In genomic region chr5:9173281-9174048, GRCh38 we compare ENCODE assay signal across 21 cellular contexts.
DNase-seq lines count a peak whose midpoint lies in the region; ATAC-seq and TF ChIP-seq lines count a peak whose summit lies in the region.
"Had no signal": no experiment of that assay in that cellular context is flagged by ENCODE, and none has a peak within 500 bp of the region (broad histone marks: within the 10 kb centered on the region; RNA-seq: fewer than 3 reads in every experiment).

No MANE protein-coding gene starts in this region.

- no peaks in the 10 kb centered on the region for H3K36me3 ChIP-seq in PC-3 (ENCODE audit: low read depth, low read length)
- H3K36me3 ChIP-seq: upper lobe of right lung had no signal

- no peaks in the 10 kb centered on the region for H3K36me3 Mint-ChIP-seq in activated naive CD8-positive, alpha-beta T cell treated with anti-CD3 and anti-CD28 coated beads, Interleukin-2, amount 50 U/mL, for 24 hours (ENCODE audit: low read depth)
- H3K36me3 Mint-ChIP-seq in activated naive CD8-positive, alpha-beta T cell treated with anti-CD3 and anti-CD28 coated beads for 36 hours, result no peaks in the 10 kb centered on the region
- H3K36me3 Mint-ChIP-seq: stimulated activated effector memory CD8-positive, alpha-beta T cell treated with anti-CD3 and anti-CD28 coated beads, Interleukin-12 subunit alpha, Interleukin-12 subunit beta, amount 100 ng/mL, for 72 hours had no signal

- H3K4me1 ChIP-seq in PC-3 (ENCODE audit: insufficient read depth, low read length), result no peaks in the 10 kb centered on the region
- H3K4me1 ChIP-seq: upper lobe of right lung had no signal

- H2AFZ ChIP-seq in PC-3 (ENCODE audit: low read length), result no peak overlapping the region
- H2AFZ ChIP-seq: hepatocyte had no signal

- DNase-seq in AG20443 (ENCODE audit: low spot score) (peak; percentile 41), PC-3 (peak; percentile 29), epithelial cell of esophagus (ENCODE audit: low read depth) (peak; percentile 94), myocyte (ENCODE audit: low read depth) (peak; percentile 42), HuH-7 (ENCODE audit: low spot score) (no peak)
- no peak for DNase-seq in activated naive CD8-positive, alpha-beta T cell treated with anti-CD3 and anti-CD28 coated beads, Interleukin-2, amount 50 U/mL, for 24 hours
- no peak for DNase-seq in activated naive CD8-positive, alpha-beta T cell treated with anti-CD3 and anti-CD28 coated beads for 36 hours
- DNase-seq: activated CD4-positive, CD25-positive, alpha-beta regulatory T cell treated with anti-CD3 and anti-CD28 coated beads, Interleukin-2, amount 50 U/mL, for 72 hours; activated CD8-positive, alpha-beta memory T cell treated with anti-CD3 and anti-CD28 coated beads, Interleukin-2, amount 50 U/mL, for 48 hours; activated naive CD4-positive, alpha-beta T cell treated with anti-CD3 and anti-CD28 coated beads for 36 hours; AML-193; NCI-H1092 treated with DMSO at 0.1 percent for 48 hours; SHP77; T-helper 2 cell; upper lobe of right lung had no signal

- CTCF ChIA-PET in PC-3 (lab: Charles Lee), result no interaction called here

- POLR2A ChIA-PET in PC-3 (lab: Charles Lee; ENCODE audit: unreplicated experiment), result interaction anchor here (0.6 kb wide), 1 partner anchor 267 kb away, joined by 3 read pairs; no protein-coding TSS in a partner anchor

- no peaks in the 10 kb centered on the region for H3K9me2 ChIP-seq in PC-3 (replicated peaks; ENCODE audit: low read length)

- H3K79me2 ChIP-seq in PC-3 (ENCODE audit: low read length), result no peaks in the 10 kb centered on the region
- H3K79me2 ChIP-seq: hepatocyte had no signal

- ATAC-seq in PC-3, result no peak
- ATAC-seq in esophagus mucosa, result no peak
- ATAC-seq in activated naive CD8-positive, alpha-beta T cell treated with anti-CD3 and anti-CD28 coated beads, Interleukin-2, amount 50 U/mL, for 24 hours, result no peak
- ATAC-seq: K562; stimulated activated effector memory CD8-positive, alpha-beta T cell treated with anti-CD3 and anti-CD28 coated beads, Interleukin-12 subunit alpha, Interleukin-12 subunit beta, amount 100 ng/mL, for 72 hours; upper lobe of right lung had no signal

- no peak overlapping the region for H3K4me3 Mint-ChIP-seq in activated naive CD8-positive, alpha-beta T cell treated with anti-CD3 and anti-CD28 coated beads, Interleukin-2, amount 50 U/mL, for 24 hours
- H3K4me3 Mint-ChIP-seq in activated naive CD8-positive, alpha-beta T cell treated with anti-CD3 and anti-CD28 coated beads for 36 hours, result no peak overlapping the region
- H3K4me3 Mint-ChIP-seq: activated naive CD4-positive, alpha-beta T cell treated with anti-CD3 and anti-CD28 coated beads for 36 hours; central memory CD8-positive, alpha-beta T cell; stimulated activated effector memory CD8-positive, alpha-beta T cell treated with anti-CD3 and anti-CD28 coated beads, Interleukin-12 subunit alpha, Interleukin-12 subunit beta, amount 100 ng/mL, for 72 hours had no signal

- H3F3A ChIP-seq in PC-3 (ENCODE audit: low read length, unreplicated experiment), result no peaks in the 10 kb centered on the region

- H3K9ac ChIP-seq in PC-3 (ENCODE audit: low read length), result no peak overlapping the region

- intact Hi-C loops in PC-3 (cut with micrococcal nuclease), result no loop called here

- no peaks in the 10 kb centered on the region for H3K27me3 Mint-ChIP-seq in activated naive CD8-positive, alpha-beta T cell treated with anti-CD3 and anti-CD28 coated beads, Interleukin-2, amount 50 U/mL, for 24 hours
- H3K27me3 Mint-ChIP-seq in activated naive CD8-positive, alpha-beta T cell treated with anti-CD3 and anti-CD28 coated beads for 36 hours, result no peaks in the 10 kb centered on the region
- H3K27me3 Mint-ChIP-seq: central memory CD8-positive, alpha-beta T cell had no signal

- H3K4me1 Mint-ChIP-seq in activated naive CD8-positive, alpha-beta T cell treated with anti-CD3 and anti-CD28 coated beads, Interleukin-2, amount 50 U/mL, for 24 hours, result no peaks in the 10 kb centered on the region
- H3K4me1 Mint-ChIP-seq in activated naive CD8-positive, alpha-beta T cell treated with anti-CD3 and anti-CD28 coated beads for 36 hours, result no peaks in the 10 kb centered on the region
- H3K4me1 Mint-ChIP-seq: central memory CD8-positive, alpha-beta T cell; stimulated activated effector memory CD8-positive, alpha-beta T cell treated with anti-CD3 and anti-CD28 coated beads, Interleukin-12 subunit alpha, Interleukin-12 subunit beta, amount 100 ng/mL, for 72 hours had no signal

- no TSS peak for BruUV-seq in PC-3 (replicated peaks; lab: Mats Ljungman, UMichigan)

- no peaks in the 10 kb centered on the region for H3K27me3 ChIP-seq in PC-3 (ENCODE audit: low read length)
- H3K27me3 ChIP-seq: hepatocyte, upper lobe of right lung had no signal

- peaks cover 7% of the 10 kb centered on the region for H3K9me3 Mint-ChIP-seq in activated naive CD8-positive, alpha-beta T cell treated with anti-CD3 and anti-CD28 coated beads, Interleukin-2, amount 50 U/mL, for 24 hours
- H3K9me3 Mint-ChIP-seq in activated naive CD8-positive, alpha-beta T cell treated with anti-CD3 and anti-CD28 coated beads for 36 hours, result peaks cover 2% of the 10 kb centered on the region
- H3K9me3 Mint-ChIP-seq: activated naive CD4-positive, alpha-beta T cell treated with anti-CD3 and anti-CD28 coated beads for 36 hours had no signal

- H3K9me3 ChIP-seq in PC-3 (ENCODE audit: low read length), result no peaks in the 10 kb centered on the region
- H3K9me3 ChIP-seq: upper lobe of right lung had no signal

- TF ChIP-seq CTCF in PC-3 (conservative IDR thresholded peaks at IDR 0.05; ENCODE audit: low read depth, low read length), result no peak
- TF ChIP-seq CTCF in epithelial cell of esophagus (IDR thresholded peaks at IDR 0.05; ENCODE audit: insufficient read depth, low read depth, low read length, missing control alignments), result no peak

- H3K27ac Mint-ChIP-seq in activated naive CD8-positive, alpha-beta T cell treated with anti-CD3 and anti-CD28 coated beads, Interleukin-2, amount 50 U/mL, for 24 hours, result no peak overlapping the region
- no peak overlapping the region for H3K27ac Mint-ChIP-seq in activated naive CD8-positive, alpha-beta T cell treated with anti-CD3 and anti-CD28 coated beads for 36 hours
- H3K27ac Mint-ChIP-seq: activated naive CD4-positive, alpha-beta T cell treated with anti-CD3 and anti-CD28 coated beads for 36 hours; stimulated activated effector memory CD8-positive, alpha-beta T cell treated with anti-CD3 and anti-CD28 coated beads, Interleukin-12 subunit alpha, Interleukin-12 subunit beta, amount 100 ng/mL, for 72 hours had no signal

- H4K20me1 ChIP-seq in PC-3 (ENCODE audit: low read length), result no peaks in the 10 kb centered on the region

- H3K4me3 ChIP-seq in PC-3 (ENCODE audit: low read length) (no peak overlapping the region), epithelial cell of esophagus (ENCODE audit: low read length) (no peak overlapping the region)
- H3K4me3 ChIP-seq: hepatocyte, K562, skin epidermis, upper lobe of right lung had no signal

- H3K4me2 ChIP-seq in PC-3 (ENCODE audit: low read length), result no peak overlapping the region
- H3K4me2 ChIP-seq: hepatocyte had no signal

- H3K27ac ChIP-seq in PC-3 (ENCODE audit: low read length), result no peak overlapping the region
- H3K27ac ChIP-seq: hepatocyte, upper lobe of right lung had no signal

Comparison
In these comparisons a context has a peak if more than half of its experiments do, and no peak if none do; other contexts are left out.
1. DNase-seq: peak in AG20443 (single experiment), PC-3 (single experiment), epithelial cell of esophagus (single experiment) and myocyte (single experiment); none in HuH-7 (single experiment), activated naive CD8-positive, alpha-beta T cell treated with anti-CD3 and anti-CD28 coated beads, Interleukin-2, amount 50 U/mL, for 24 hours (single experiment) and activated naive CD8-positive, alpha-beta T cell treated with anti-CD3 and anti-CD28 coated beads for 36 hours (single experiment).